9 cellular contexts compared by ENCODE assay signal in the genomic region with DNA sequence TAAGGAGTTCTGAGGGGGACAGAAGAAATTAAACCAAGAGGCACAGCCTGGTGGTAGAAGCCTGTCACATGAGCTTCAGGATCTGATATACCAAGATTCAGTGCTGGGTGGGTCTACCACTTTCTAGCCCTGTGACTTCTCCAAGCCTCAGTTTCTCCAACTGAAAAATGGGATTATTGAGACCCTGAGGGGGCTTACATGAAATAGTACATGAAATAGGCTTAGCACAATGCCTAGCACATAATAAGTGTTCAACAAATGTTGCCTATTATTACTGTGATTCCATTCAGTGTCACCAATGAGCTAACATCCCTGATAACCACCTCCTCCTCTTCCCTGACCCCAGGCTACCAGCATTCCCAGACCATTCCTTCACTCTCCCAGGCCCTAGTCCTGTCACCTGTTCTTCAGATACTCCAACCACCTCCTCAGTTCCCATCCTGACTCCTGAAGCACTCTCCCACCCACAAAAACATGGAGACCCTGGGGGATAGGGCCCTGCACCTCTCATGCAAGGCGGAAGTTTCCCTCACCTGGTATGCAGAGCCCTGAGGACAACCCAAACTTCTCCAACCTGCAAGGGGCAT. TPM values are rescaled to one million over a fixed set of nuclear protein-coding genes. Genes with fewer than 3 reads are reported as not detected.
DNase-seq lines count a peak whose midpoint lies in the region; ATAC-seq and TF ChIP-seq lines count a peak whose summit lies in the region.
"Had no signal": no experiment of that assay in that cellular context is flagged by ENCODE, and none has a peak within 500 bp of the region (broad histone marks: within the 10 kb centered on the region; RNA-seq: fewer than 3 reads in every experiment).

No MANE protein-coding gene starts in this region.

- intact Hi-C loops in heart right ventricle (cut with DNase I): loop anchor here in 1 of 10 donors (5.0 kb wide), 1 partner anchor 46 kb away; no protein-coding TSS in a partner anchor
- intact Hi-C loops in Right ventricle myocardium inferior (cut with DNase I): no loop called here
- intact Hi-C loops in mammary epithelial cell (cut with micrococcal nuclease): loop anchor here (1.0 to 5.0 kb wide), 5 partner anchors 12 to 481 kb away; no protein-coding TSS in a partner anchor

- H3K27ac Mint-ChIP-seq in mesothelial cell of epicardium: peak overlapping the region; percentile 98

- peak overlapping the region; percentile 65 to 80 (median 71) for H3K4me3 ChIP-seq in heart right ventricle
- peak overlapping the region; percentile 82 to 90 (median 90) for H3K4me3 ChIP-seq in mammary epithelial cell (replicated peaks in 1 of 3; ENCODE audit: insufficient read depth in 1 of 3, low read depth in 2 of 3, low read length in 3 of 3)
- H3K4me3 ChIP-seq in urinary bladder (ENCODE audit: low read depth, low read length): peak overlapping the region; percentile 87

- H3K9me3 ChIP-seq in heart right ventricle (no peaks in the 10 kb centered on the region), mammary epithelial cell (replicated peaks; ENCODE audit: insufficient read depth, low read length) (no peaks in the 10 kb centered on the region)

- whole genome bisulfite sequencing in heart right ventricle, 2 donors: 92 to 96% methylated on average over 1 of the region's 1 CpG
- WGBS in mammary epithelial cell (ENCODE audit: low coverage, missing lambda C conversion rate): 18% methylated on average over 1 of the region's 1 CpG
- 93% methylated on average over 1 of the region's 1 CpG for WGBS in urinary bladder

- dilution Hi-C loops in mammary epithelial cell (cut with HindIII; ENCODE audit: low sequenced_read_pairs): loop anchor here (10.0 kb wide), 1 partner anchor 478 kb away; no protein-coding TSS in a partner anchor

- in situ Hi-C loops in mammary epithelial cell (cut with MboI; ENCODE audit: low sequenced_read_pairs in 2 of 2): no loop called here

- ATAC-seq in heart right ventricle (no peak), Right ventricle myocardium inferior (no peak), GM19023 (IDR thresholded peaks at IDR 0.05; ENCODE audit: unreplicated experiment) (no peak)

- H3K27me3 ChIP-seq in heart right ventricle (no peaks in the 10 kb centered on the region), mammary epithelial cell (ENCODE audit: insufficient read depth, low read length) (no peaks in the 10 kb centered on the region)

- DNase-seq in heart right ventricle: no peak
- no peak for DNase-seq in Right ventricle myocardium inferior (ENCODE audit: missing footprints)
- DNase-seq in mammary epithelial cell: no peak
- DNase-seq in mesothelial cell of epicardium (ENCODE audit: low spot score in 2 of 2, unreplicated experiment in 2 of 2): no peak
- DNase-seq in NCI-H748 treated with DMSO at 0.1 percent for 48 hours (lab: John Stamatoyannopoulos, UW): no peak
- DNase-seq in SW 1271 (lab: John Stamatoyannopoulos, UW): no peak
- DNase-seq: activated gamma-delta T cell treated with Interleukin-2 at 50 U/mL for 16 hours had no signal

- no peak overlapping the region for H2AFZ ChIP-seq in mammary epithelial cell (ENCODE audit: low read depth, low read length)

- CTCF ChIA-PET in mammary epithelial cell (lab: Charles Lee; ENCODE audit: low non-redundant PET): interaction anchor here (0.5 to 0.8 kb wide), 3 partner anchors 73 to 206 kb away, joined by 4 to 10 read pairs (median 8); a partner anchor contains a TSS

- H3K4me1 ChIP-seq in heart right ventricle (peaks cover 15 to 81% (median 63%) of the 10 kb centered on the region in 9 donors), mammary epithelial cell (ENCODE audit: insufficient read depth, low read length) (peaks cover 55% of the 10 kb centered on the region), urinary bladder (ENCODE audit: insufficient read depth) (no peaks in the 10 kb centered on the region)

- H3K27ac ChIP-seq in heart right ventricle: peak overlapping the region; percentile 86 to 96 (median 92)
- peak overlapping the region; percentile 85 for H3K27ac ChIP-seq in mammary epithelial cell (ENCODE audit: insufficient read depth, low read depth, low read length)
- H3K27ac ChIP-seq in urinary bladder (ENCODE audit: low read depth): peak overlapping the region; percentile 74

- H3K4me2 ChIP-seq in mammary epithelial cell (ENCODE audit: insufficient read depth, low read depth, low read length): peak overlapping the region; percentile 96

- no peak for TF ChIP-seq CTCF in heart right ventricle (IDR thresholded peaks at IDR 0.05)
- TF ChIP-seq CTCF in mammary epithelial cell (conservative IDR thresholded peaks at IDR 0.05 in 1 of 2, IDR thresholded peaks at IDR 0.05 in 1 of 2; ENCODE audit: extremely low read depth in 1 of 2, insufficient read depth in 1 of 2, low read depth in 1 of 2, low read length in 2 of 2): no peak
- no peak for TF ChIP-seq CTCF in mesothelial cell of epicardium (IDR thresholded peaks at IDR 0.05; ENCODE audit: unreplicated experiment)

- peaks cover 63% of the 10 kb centered on the region for H3K79me2 ChIP-seq in mammary epithelial cell (ENCODE audit: insufficient read depth, low read length)

- H3K36me3 ChIP-seq in heart right ventricle (peaks cover 0 to 50% (median 22%) of the 10 kb centered on the region in 9 donors), mammary epithelial cell (ENCODE audit: insufficient read depth, low read length) (peaks cover 24% of the 10 kb centered on the region), urinary bladder (ENCODE audit: insufficient read depth) (peaks cover 5% of the 10 kb centered on the region)

- peak overlapping the region; percentile 94 for H3K9ac ChIP-seq in mammary epithelial cell (ENCODE audit: insufficient read depth, low read length)

- peaks cover 68% of the 10 kb centered on the region for H3K4me1 Mint-ChIP-seq in mesothelial cell of epicardium

- H3K27me3 Mint-ChIP-seq in mesothelial cell of epicardium (ENCODE audit: low read depth): no peaks in the 10 kb centered on the region

- peaks cover 30% of the 10 kb centered on the region for H3K36me3 Mint-ChIP-seq in mesothelial cell of epicardium

- TSS peak; percentile 75 for BruUV-seq in mammary epithelial cell (replicated peaks; lab: Mats Ljungman, UMichigan)

- H3K4me3 Mint-ChIP-seq in mesothelial cell of epicardium: peak overlapping the region; percentile 92

- no peaks in the 10 kb centered on the region for H3K9me3 Mint-ChIP-seq in mesothelial cell of epicardium

- no peaks in the 10 kb centered on the region for H4K20me1 ChIP-seq in mammary epithelial cell (ENCODE audit: insufficient read depth, low read length)

RNA-seq across cellular contexts. Expression of a gene that starts 1.8 kb away (rescaled TPM):
- total RNA-seq in heart right ventricle: 10 to 100 TPM; 19.9 to 53.8 (median 34.3) TPM
- polyA plus RNA-seq in heart right ventricle: 100 to 1,000 TPM in 1 of 2 donors, 10 to 100 TPM in 1; 39.6 to 118 TPM
- 51.2 TPM for total RNA-seq in Right ventricle myocardium inferior
- 100 to 1,000 TPM; 195 to 208 TPM for total RNA-seq in mammary epithelial cell
- 84.3 TPM for polyA plus RNA-seq in mammary epithelial cell
- 309 TPM for polyA minus RNA-seq in mammary epithelial cell
- total RNA-seq in mesothelial cell of epicardium: 201 to 216 TPM (median 216 TPM) in 3 replicates
- 33.6 TPM for total RNA-seq in urinary bladder
- 146 TPM for polyA plus RNA-seq in urinary bladder

RNA-seq across cellular contexts. Expression of a gene that starts 12.7 kb away (rescaled TPM):
- 10 to 100 TPM; 30.5 to 44.9 (median 35.4) TPM for total RNA-seq in heart right ventricle
- polyA plus RNA-seq in heart right ventricle: 10 to 100 TPM; 22.6 to 73.2 TPM
- total RNA-seq in Right ventricle myocardium inferior: 33.8 TPM
- 100 to 1,000 TPM in 1 of 2 donors, 10 to 100 TPM in 1; 53.0 to 127 TPM for total RNA-seq in mammary epithelial cell
- 160 TPM for polyA plus RNA-seq in mammary epithelial cell
- polyA minus RNA-seq in mammary epithelial cell: 291 TPM
- 106 to 110 TPM (median 108 TPM) in 3 replicates for total RNA-seq in mesothelial cell of epicardium
- total RNA-seq in urinary bladder: 32.3 TPM
- 79.4 TPM for polyA plus RNA-seq in urinary bladder

RNA-seq across cellular contexts. Expression of a gene that starts 15.2 kb away (rescaled TPM):
- total RNA-seq in heart right ventricle (1 to 10 TPM in 7 of 10 donors, under 1 TPM in 3; 0.32 to 5.1 (median 1.5) TPM), Right ventricle myocardium inferior (3.2 TPM), mammary epithelial cell (not detected), mesothelial cell of epicardium (2.0 to 3.1 TPM (median 2.6 TPM) in 3 replicates), urinary bladder (1.5 TPM)
- polyA plus RNA-seq in heart right ventricle (under 1 TPM; 0.42 to 0.66 TPM), mammary epithelial cell (not detected), urinary bladder (0.34 TPM)
- not detected for polyA minus RNA-seq in mammary epithelial cell

RNA-seq across cellular contexts. Expression of a gene that starts 58.0 kb away (rescaled TPM):
- total RNA-seq in heart right ventricle (not detected), Right ventricle myocardium inferior (not detected), mammary epithelial cell (not detected), mesothelial cell of epicardium (not detected in 3 replicates), urinary bladder (not detected)
- polyA plus RNA-seq in heart right ventricle (not detected), mammary epithelial cell (not detected), urinary bladder (not detected)
- not detected for polyA minus RNA-seq in mammary epithelial cell
